In the genomic region with DNA sequence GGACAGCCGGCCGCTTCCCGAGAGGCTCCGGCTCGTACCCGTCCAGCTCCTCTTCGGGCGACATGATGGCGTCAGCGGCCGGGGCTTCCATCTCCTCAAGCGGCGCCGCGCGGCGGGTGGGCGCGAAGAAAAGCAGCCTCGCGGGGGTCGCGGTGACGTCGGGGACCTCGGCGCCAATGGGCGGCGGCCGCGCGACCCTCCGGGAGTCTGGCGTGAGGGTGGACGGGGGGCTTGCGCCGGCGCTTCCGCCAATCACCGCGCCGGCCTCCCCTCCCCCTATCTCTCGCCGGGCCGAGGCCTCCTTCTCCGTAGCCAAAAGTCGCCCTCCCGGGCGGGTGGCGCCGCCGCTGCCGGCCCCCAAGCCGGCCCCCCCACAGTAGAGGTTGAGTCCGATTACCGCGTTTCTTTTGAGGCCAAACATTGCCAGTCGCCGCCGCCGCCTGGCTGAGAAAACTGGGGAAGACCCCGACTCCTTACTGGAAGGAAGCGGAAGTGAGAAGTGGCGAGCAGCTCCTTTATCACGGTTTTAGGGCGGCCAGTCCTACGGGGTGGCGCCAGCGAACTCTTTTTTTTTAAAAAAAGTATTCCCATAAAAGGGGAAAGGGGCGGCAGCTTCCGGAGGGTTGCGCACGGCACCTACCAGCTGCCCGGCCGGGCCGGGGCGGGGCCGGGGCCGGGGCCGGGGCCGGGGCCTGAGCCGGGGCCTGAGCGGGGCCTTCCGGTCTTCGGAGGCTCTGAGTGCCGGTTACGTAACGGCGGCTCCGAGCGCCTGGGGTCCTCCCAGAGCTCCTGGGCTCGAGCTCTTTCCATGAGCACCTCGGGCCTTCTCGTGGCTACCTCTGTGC, we compare ENCODE assay signal across 8 cellular contexts.
A peak's percentile ranks its signal among the peaks of the same experiment; 100 is the strongest.
DNase-seq lines count a peak whose midpoint lies in the region; ATAC-seq and TF ChIP-seq lines count a peak whose summit lies in the region.

A gene (minus strand): TSS at position 501 of the 845 bp plus-strand sequence. CDS start 80 bp downstream, at position 421.

- no peaks in the 10 kb centered on the region for H3K9me3 Mint-ChIP-seq in central memory CD8-positive, alpha-beta T cell

- H3K4me1 Mint-ChIP-seq in central memory CD8-positive, alpha-beta T cell = peaks cover 51% of the 10 kb centered on the region

- no peak for TF ChIP-seq CTCF in AG09309 (IDR thresholded peaks at IDR 0.05; ENCODE audit: control insufficient read depth, insufficient read depth, low read depth, low read length, missing control alignments)

- peak within 1 kb of the TSS; percentile 98 for H3K27ac Mint-ChIP-seq in central memory CD8-positive, alpha-beta T cell (ENCODE audit: low read depth)

- H3K4me3 ChIP-seq in AG09309 (ENCODE audit: control insufficient read depth, low read depth, low read length) = peak within 1 kb of the TSS; percentile 92

- no peaks in the 10 kb centered on the region for H3K27me3 Mint-ChIP-seq in central memory CD8-positive, alpha-beta T cell

- ATAC-seq in GM19023 (IDR thresholded peaks at IDR 0.05; ENCODE audit: unreplicated experiment) (peak; percentile 85), HG03196 (IDR thresholded peaks at IDR 0.05; ENCODE audit: unreplicated experiment) (peak; percentile 89)
- peak; percentile 86 to 92 for ATAC-seq in activated CD4-positive, CD25-positive, alpha-beta regulatory T cell treated with anti-CD3 and anti-CD28 coated beads, Interleukin-2, amount 50 U/mL, for 24 hours
- ATAC-seq in central memory CD8-positive, alpha-beta T cell (replicated peaks; ENCODE audit: extremely low read depth, poor library complexity, severe bottlenecking) = peak; percentile 80

- peak; percentile 90 for DNase-seq in AG09309 (ENCODE audit: low read depth)
- DNase-seq in NCI-H345 treated with DMSO at 0.1 percent for 48 hours (lab: John Stamatoyannopoulos, UW; ENCODE audit: unreplicated experiment) = peak; percentile 98
- peak; percentile 73 to 87 for DNase-seq in central memory CD8-positive, alpha-beta T cell (ENCODE audit: low spot score in 2 of 2)
- peak; percentile 98 for DNase-seq in islet precursor cell
- peak; percentile 81 for DNase-seq in stimulated activated CD4-positive, alpha-beta T cell treated with anti-CD3 and anti-CD28 coated beads, Interleukin-12 subunit alpha, Interleukin-12 subunit beta, amount 100 ng/mL, for 4 hours

- H3K4me3 Mint-ChIP-seq in central memory CD8-positive, alpha-beta T cell = peak within 1 kb of the TSS; percentile 99

- H3K36me3 Mint-ChIP-seq in central memory CD8-positive, alpha-beta T cell (ENCODE audit: insufficient read depth) = peaks cover 57% of the 10 kb centered on the region

Comparison
In these comparisons a context has a peak if more than half of its experiments do, and no peak if none do; other contexts are left out.
1. Peak in every context shown above with its lines: DNase-seq, ATAC-seq and H3K4me3 ChIP-seq.